Comparison of ENCODE assay signal across 8 cellular contexts in genomic region chr22:36180038-36180880, GRCh38. TPM values are rescaled to one million over a fixed set of nuclear protein-coding genes. Genes with fewer than 3 reads are reported as not detected.
DNase-seq lines count a peak whose midpoint lies in the region; ATAC-seq and TF ChIP-seq lines count a peak whose summit lies in the region.

No MANE protein-coding gene starts in this region.

- WGBS in adrenal gland, 4 donors: 49 to 63% (median 55%) methylated on average over 12 to 22 of the region's 22 CpGs

- TF ChIP-seq CTCF in Calu3 (IDR thresholded peaks at IDR 0.05; ENCODE audit: unreplicated experiment) (peak; percentile 92), adrenal gland (IDR thresholded peaks at IDR 0.05) (peak; percentile 83 to 92 (median 86)), left ventricle myocardium inferior (IDR thresholded peaks at IDR 0.05; ENCODE audit: borderline replicate concordance) (peak; percentile 93)

- no peaks in the 10 kb centered on the region for H3K27me3 ChIP-seq in adrenal gland
- H3K27me3 ChIP-seq in left ventricle myocardium inferior (ENCODE audit: low read depth): no peaks in the 10 kb centered on the region

- H3K36me3 ChIP-seq in adrenal gland (replicated peaks in 1 of 2) (no peaks in the 10 kb centered on the region), left ventricle myocardium inferior (no peaks in the 10 kb centered on the region)

- ATAC-seq in GM21576 (IDR thresholded peaks at IDR 0.05; ENCODE audit: unreplicated experiment): no peak
- no peak for ATAC-seq in HG03521 (IDR thresholded peaks at IDR 0.05; ENCODE audit: unreplicated experiment)

- CTCF ChIA-PET in Calu3 (lab: Charles Lee): interaction anchor here (0.7 to 1.1 kb wide), 2 partner anchors 35 to 446 kb away, joined by 3 to 12 read pairs; no protein-coding TSS in a partner anchor

- H3K9me3 Mint-ChIP-seq in Calu3 (ENCODE audit: low read depth, unreplicated experiment): no peaks in the 10 kb centered on the region

- H3K4me1 ChIP-seq in adrenal gland (replicated peaks in 1 of 2) (no peaks in the 10 kb centered on the region), left ventricle myocardium inferior (peaks cover 7% of the 10 kb centered on the region)

- peak; percentile 87 for DNase-seq in Calu3
- peak; percentile 39 for DNase-seq in HuH-7.5 (ENCODE audit: low spot score)
- peak; percentile 68 to 85 (median 75) for DNase-seq in T-helper 1 cell
- peak; percentile 81 to 96 (median 91) for DNase-seq in adrenal gland
- peak; percentile 89 for DNase-seq in left ventricle myocardium inferior
- DNase-seq in retina: peak; percentile 57

- H3K9me3 ChIP-seq in adrenal gland (replicated peaks in 1 of 3) (no peaks in the 10 kb centered on the region), left ventricle myocardium inferior (replicated peaks) (no peaks in the 10 kb centered on the region)

- H3K4me3 ChIP-seq in adrenal gland (no peak overlapping the region), left ventricle myocardium inferior (no peak overlapping the region)

- no TSS peak for BruUV-seq in Calu3 (replicated peaks; lab: Mats Ljungman, UMichigan)

- no peak overlapping the region for H3K27ac Mint-ChIP-seq in Calu3 (ENCODE audit: unreplicated experiment)

- H3K36me3 Mint-ChIP-seq in Calu3 (ENCODE audit: insufficient read depth, unreplicated experiment): no peaks in the 10 kb centered on the region

- H3K4me3 Mint-ChIP-seq in Calu3 (ENCODE audit: low read depth, unreplicated experiment): no peak overlapping the region

- intact Hi-C loops in Calu3 (cut with micrococcal nuclease; ENCODE audit: unreplicated experiment) (loop anchor here (1.0 kb wide), 1 partner anchor 35 kb away; no protein-coding TSS in a partner anchor), adrenal gland (cut with DNase I) (loop anchor here in 1 of 2 donors (5.0 kb wide), 1 partner anchor 33 kb away; no protein-coding TSS in a partner anchor), left ventricle myocardium inferior (cut with micrococcal nuclease) (loop anchor here (5.0 kb wide), 1 partner anchor 33 kb away; no protein-coding TSS in a partner anchor)

- H3K27ac ChIP-seq in adrenal gland: no peak overlapping the region
- H3K27ac ChIP-seq in left ventricle myocardium inferior (replicated peaks): no peak overlapping the region

- peaks cover 42% of the 10 kb centered on the region for H3K27me3 Mint-ChIP-seq in Calu3 (ENCODE audit: unreplicated experiment)

- no peaks in the 10 kb centered on the region for H3K4me1 Mint-ChIP-seq in Calu3 (ENCODE audit: low read depth, unreplicated experiment)

- no peak for TF ChIP-seq POLR2A in adrenal gland (IDR thresholded peaks at IDR 0.05)

RNA-seq across cellular contexts. Expression of gene APOL3, which starts 19.7 kb away (rescaled TPM):
- total RNA-seq in Calu3 (2022) (7.7 and 16.9 TPM in 2 replicates), adrenal gland (100 to 1,000 TPM in 1 of 8 donors, 10 to 100 TPM in 7; 20.1 to 123 (median 31.5) TPM), left ventricle myocardium inferior (21.3 TPM)
- 10 to 100 TPM; 21.7 to 28.5 (median 22.1) TPM for polyA plus RNA-seq in adrenal gland

RNA-seq across cellular contexts. Expression of gene APOL4, which starts 21.4 kb away (rescaled TPM):
- 1.5 and 4.3 TPM in 2 replicates for total RNA-seq in Calu3 (2022)
- 10 to 100 TPM in 1 of 8 donors, 1 to 10 TPM in 6, not detected in 1; 1.2 to 10.0 (median 3.9) TPM for total RNA-seq in adrenal gland
- polyA plus RNA-seq in adrenal gland: 1 to 10 TPM; 2.1 to 3.6 (median 3.4) TPM
- total RNA-seq in left ventricle myocardium inferior: 4.7 TPM

RNA-seq across cellular contexts. Expression of gene APOL2, which starts 59.1 kb away (rescaled TPM):
- total RNA-seq in Calu3 (2022) (90.1 and 154 TPM in 2 replicates), adrenal gland (10 to 100 TPM; 16.1 to 49.3 (median 40.0) TPM), left ventricle myocardium inferior (69.6 TPM)
- 10 to 100 TPM; 36.7 to 73.8 (median 49.2) TPM for polyA plus RNA-seq in adrenal gland

Comparison
In these comparisons a context has a peak if more than half of its experiments do, and no peak if none do; other contexts are left out.
1. DNase-seq: peak in every context shown above with its lines; median percentile 91 in adrenal gland; 89 in left ventricle myocardium inferior; 87 in Calu3; 75 in T-helper 1 cell; 57 in retina; 39 in HuH-7.5.